21 cellular contexts compared by ENCODE assay signal in genomic region chr4:142572076-142572475, GRCh38.
"Had no signal": no experiment of that assay in that cellular context is flagged by ENCODE, and none has a peak within 500 bp of the region (broad histone marks: within the 10 kb centered on the region; RNA-seq: fewer than 3 reads in every experiment).

No MANE protein-coding gene starts in this region.

- H3K4me3 ChIP-seq: coronary artery, esophagus squamous epithelium, gastrocnemius medialis, left ventricle myocardium inferior, sigmoid colon, smooth muscle cell, testis, uterus had no signal

- H3K27ac Mint-ChIP-seq: activated CD8-positive, alpha-beta T cell treated with anti-CD3 and anti-CD28 coated beads, Interleukin-2, amount 10 ng/mL, durations not matched to agents 7 days and 5 days; endodermal cell; mesothelial cell of epicardium; natural killer cell had no signal

- H3K36me3 ChIP-seq: esophagus squamous epithelium, gastrocnemius medialis, left ventricle myocardium inferior, sigmoid colon, uterus had no signal

- H3K27ac ChIP-seq: coronary artery, esophagus squamous epithelium, gastrocnemius medialis, left ventricle myocardium inferior, sigmoid colon, testis, uterus had no signal

- H3K4me3 Mint-ChIP-seq: activated CD8-positive, alpha-beta T cell treated with anti-CD3 and anti-CD28 coated beads, Interleukin-2, amount 10 ng/mL, durations not matched to agents 7 days and 5 days; endodermal cell; mesothelial cell of epicardium; natural killer cell had no signal

- H3K36me3 Mint-ChIP-seq: mesothelial cell of epicardium, natural killer cell had no signal

- H3K9me3 ChIP-seq: esophagus squamous epithelium, gastrocnemius medialis, left ventricle myocardium inferior, sigmoid colon, testis, uterus had no signal

- DNase-seq: activated CD8-positive, alpha-beta T cell treated with anti-CD3 and anti-CD28 coated beads, Interleukin-2, amount 10 ng/mL, durations not matched to agents 7 days and 5 days; activated gamma-delta T cell treated with Interleukin-2 at 50 U/mL for 16 hours; cerebellar nuclear complex; endodermal cell; esophagus squamous epithelium; gastrocnemius medialis; hypothalamus; left ventricle myocardium inferior; natural killer cell; retina; sigmoid colon; stimulated activated CD4-positive, alpha-beta T cell treated with anti-CD3 and anti-CD28 coated beads, Interleukin-15, amount 100 ng/mL, for 24 hours; stimulated activated CD8-positive, alpha-beta memory T cell treated with anti-CD3 and anti-CD28 coated beads, Interleukin-4, amount 100 ng/mL, for 48 hours; stimulated activated naive CD4-positive, alpha-beta T cell; T-helper 9 cell; testis; trophoblast cell; uterus had no signal

- H3K4me1 Mint-ChIP-seq: natural killer cell had no signal

- ATAC-seq: activated CD8-positive, alpha-beta T cell treated with anti-CD3 and anti-CD28 coated beads, Interleukin-2, amount 10 ng/mL, durations not matched to agents 7 days and 5 days; gastrocnemius medialis; natural killer cell had no signal

- H3K4me2 ChIP-seq: smooth muscle cell had no signal

- H3K9me3 Mint-ChIP-seq: endodermal cell had no signal

- H3K4me1 ChIP-seq: gastrocnemius medialis, testis, uterus had no signal

- H3K27me3 ChIP-seq: esophagus squamous epithelium, gastrocnemius medialis, sigmoid colon, testis, uterus had no signal
